ENCODE assay signal across 8 cellular contexts in genomic region chr15:55588070-55588817, GRCh38. TPM values are rescaled to one million over a fixed set of nuclear protein-coding genes. Genes with fewer than 3 reads are reported as not detected.
DNase-seq lines count a peak whose midpoint lies in the region; ATAC-seq, FAIRE-seq and TF ChIP-seq lines count a peak whose summit lies in the region.

Gene PYGO1, minus strand, starts transcription at chr15:55588345. Its CDS starts 462 bp downstream, at chr15:55587883.

- peak within 1 kb of the TSS; percentile 26 for H3K27ac ChIP-seq in caudate nucleus (ENCODE audit: low read depth, low read length)
- H3K27ac ChIP-seq in small intestine (ENCODE audit: low read depth in 1 of 2, low read length in 1 of 2), result peak within 1 kb of the TSS in 1 of 2 donors; percentile 80

- peak within 1 kb of the TSS; percentile 55 for H3K4me3 Mint-ChIP-seq in T-helper 2 cell treated with Interferon-gamma antibody and Interleukin-4, amounts not matched to agents 5 μg/mL and 100 μg/mL, for 36 hours

- FAIRE-seq in small intestine (lab: Jason Lieb, UNC), result no peak

- WGBS in small intestine, 3 donors, result 1% methylated on average over 61 to 107 of the region's 107 CpGs

- peaks cover 44% of the 10 kb centered on the region for H3K27me3 Mint-ChIP-seq in T-helper 2 cell treated with Interferon-gamma antibody and Interleukin-4, amounts not matched to agents 5 μg/mL and 100 μg/mL, for 36 hours (ENCODE audit: low read depth)

- H3K27me3 ChIP-seq in small intestine (ENCODE audit: control insufficient read depth in 2 of 2, insufficient read depth in 2 of 2, low read length in 2 of 2), result peaks cover 0 to 16% of the 10 kb centered on the region in 2 donors

- no peak for TF ChIP-seq CTCF in AG09319 (IDR thresholded peaks at IDR 0.05; ENCODE audit: low read depth, low read length)

- no peaks in the 10 kb centered on the region for H3K4me1 Mint-ChIP-seq in T-helper 2 cell treated with Interferon-gamma antibody and Interleukin-4, amounts not matched to agents 5 μg/mL and 100 μg/mL, for 36 hours (ENCODE audit: low read depth)

- no peaks in the 10 kb centered on the region for H3K9me3 ChIP-seq in small intestine (ENCODE audit: control insufficient read depth, low read depth)

- H3K4me1 ChIP-seq in small intestine (ENCODE audit: control insufficient read depth in 2 of 2, insufficient read depth in 1 of 2, low read depth in 1 of 2, low read length in 1 of 2), result no peaks in the 10 kb centered on the region

- no peaks in the 10 kb centered on the region for H3K9me3 Mint-ChIP-seq in T-helper 2 cell treated with Interferon-gamma antibody and Interleukin-4, amounts not matched to agents 5 μg/mL and 100 μg/mL, for 36 hours

- ATAC-seq in GM18907 (IDR thresholded peaks at IDR 0.05; ENCODE audit: unreplicated experiment), result peak; percentile 69

- peak within 1 kb of the TSS; percentile 41 to 46 for H3K4me3 ChIP-seq in small intestine (ENCODE audit: low read depth in 1 of 2, low read length in 2 of 2)

- no peak within 1 kb of the TSS for H3K27ac Mint-ChIP-seq in T-helper 2 cell treated with Interferon-gamma antibody and Interleukin-4, amounts not matched to agents 5 μg/mL and 100 μg/mL, for 36 hours

- H3K36me3 ChIP-seq in small intestine (ENCODE audit: control insufficient read depth in 2 of 2, insufficient read depth in 2 of 2, low read length in 2 of 2), result no peaks in the 10 kb centered on the region

- no peaks in the 10 kb centered on the region for H3K36me3 Mint-ChIP-seq in T-helper 2 cell treated with Interferon-gamma antibody and Interleukin-4, amounts not matched to agents 5 μg/mL and 100 μg/mL, for 36 hours (ENCODE audit: low read depth)

- DNase-seq in AG09319 (ENCODE audit: extremely low read depth, low read depth) (peak; percentile 22), HuH-7.5 (ENCODE audit: low spot score) (peak; percentile 51), caudate nucleus (lab: John Stamatoyannopoulos, UW) (peak in 40 of 61 donors; percentile 6 to 66 (median 30)), iris pigment epithelial cell (ENCODE audit: low read depth) (peak; percentile 72), small intestine (peak; percentile 7), NK-92 (lab: John Stamatoyannopoulos, UW; ENCODE audit: unreplicated experiment) (no peak)
- DNase-seq in T-helper 2 cell treated with Interferon-gamma antibody and Interleukin-4, amounts not matched to agents 5 μg/mL and 100 μg/mL, for 36 hours (ENCODE audit: low spot score), result peak; percentile 37

RNA-seq across cellular contexts. Expression of gene PYGO1, which starts in this region (rescaled TPM):
- under 1 TPM in 2 of 3 donors, not detected in 1; under 0.01 to 0.49 TPM for polyA plus RNA-seq in small intestine

Comparison
In these comparisons a context has a peak if more than half of its experiments do, and no peak if none do; other contexts are left out.
1. Peak in DNase-seq and H3K4me3 ChIP-seq in small intestine; RNA of the gene not detected or under 1 TPM.